Comparison of ENCODE assay signal across 18 cellular contexts in the genomic region with DNA sequence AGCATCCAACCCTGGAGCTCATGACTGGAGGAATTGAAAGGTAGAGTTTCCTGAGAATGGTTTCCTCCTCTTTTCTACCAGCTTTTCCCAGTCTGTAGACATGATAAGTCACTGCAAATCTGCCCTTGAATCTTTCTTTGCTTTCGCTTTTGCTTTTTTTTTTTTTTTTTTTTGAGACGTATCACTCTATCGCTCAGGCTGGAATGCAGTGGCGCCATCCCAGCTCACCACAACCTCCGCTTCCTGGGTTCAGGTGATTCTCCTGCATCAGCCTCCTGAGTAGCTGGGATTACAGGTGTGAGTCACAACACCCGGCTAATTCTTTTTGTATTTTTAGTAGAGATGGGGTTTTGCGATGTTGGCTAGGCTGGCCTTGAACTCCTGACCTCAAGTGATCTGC. TPM values are rescaled to one million over a fixed set of nuclear protein-coding genes. Genes with fewer than 3 reads are reported as not detected.
DNase-seq lines count a peak whose midpoint lies in the region; ATAC-seq and TF ChIP-seq lines count a peak whose summit lies in the region.
"Had no signal": no experiment of that assay in that cellular context is flagged by ENCODE, and none has a peak within 500 bp of the region (broad histone marks: within the 10 kb centered on the region; RNA-seq: fewer than 3 reads in every experiment).

No MANE protein-coding gene starts in this region.

- H3K9ac ChIP-seq in PC-3 (ENCODE audit: low read length) = no peak overlapping the region

- CTCF ChIA-PET in activated naive CD4-positive, alpha-beta T cell treated with anti-CD3 and anti-CD28 coated beads, Interleukin-2, amount 10 ng/mL, durations not matched to agents 7 days and 5 days (lab: Charles Lee) = no interaction called here
- CTCF ChIA-PET in PC-3 (lab: Charles Lee) = no interaction called here

- peaks cover 16% of the 10 kb centered on the region for H3K4me1 Mint-ChIP-seq in activated naive CD4-positive, alpha-beta T cell treated with anti-CD3 and anti-CD28 coated beads, Interleukin-2, amount 50 U/mL, for 24 hours
- peaks cover 20% of the 10 kb centered on the region for H3K4me1 Mint-ChIP-seq in activated naive CD4-positive, alpha-beta T cell treated with anti-CD3 and anti-CD28 coated beads, Interleukin-2, amount 10 ng/mL, durations not matched to agents 7 days and 5 days
- H3K4me1 Mint-ChIP-seq in immature natural killer cell (peaks cover 14 to 21% of the 10 kb centered on the region in 2 donors), type B pancreatic cell (ENCODE audit: unreplicated experiment) (peaks cover 21% of the 10 kb centered on the region)

- no peaks in the 10 kb centered on the region for H3K9me3 Mint-ChIP-seq in activated naive CD4-positive, alpha-beta T cell treated with anti-CD3 and anti-CD28 coated beads, Interleukin-2, amount 50 U/mL, for 24 hours
- no peaks in the 10 kb centered on the region for H3K9me3 Mint-ChIP-seq in activated naive CD4-positive, alpha-beta T cell treated with anti-CD3 and anti-CD28 coated beads, Interleukin-2, amount 10 ng/mL, durations not matched to agents 7 days and 5 days
- H3K9me3 Mint-ChIP-seq in immature natural killer cell (peaks cover 0 to 3% (median 0%) of the 10 kb centered on the region in 6 donors), type B pancreatic cell (no peaks in the 10 kb centered on the region)

- peak overlapping the region; percentile 44 for H3K4me3 Mint-ChIP-seq in activated naive CD4-positive, alpha-beta T cell treated with anti-CD3 and anti-CD28 coated beads, Interleukin-2, amount 50 U/mL, for 24 hours
- H3K4me3 Mint-ChIP-seq in activated naive CD4-positive, alpha-beta T cell treated with anti-CD3 and anti-CD28 coated beads, Interleukin-2, amount 10 ng/mL, durations not matched to agents 7 days and 5 days = no peak overlapping the region
- H3K4me3 Mint-ChIP-seq in immature natural killer cell (peak overlapping the region in 3 of 5 donors; percentile 10 to 17 (median 11)), type B pancreatic cell (peak overlapping the region; percentile 71)

- H3K27me3 ChIP-seq in PC-3 (ENCODE audit: low read length) = no peaks in the 10 kb centered on the region
- H3K27me3 ChIP-seq: MG63 had no signal

- no peaks in the 10 kb centered on the region for H3K9me3 ChIP-seq in PC-3 (ENCODE audit: low read length)
- H3K9me3 ChIP-seq: HAP-1, MG63 had no signal

- no peak for DNase-seq in activated naive CD4-positive, alpha-beta T cell treated with anti-CD3 and anti-CD28 coated beads, Interleukin-2, amount 10 ng/mL, durations not matched to agents 7 days and 5 days
- DNase-seq in OCI-M1 (lab: John Stamatoyannopoulos, UW) = peak; percentile 41
- no peak for DNase-seq in immature natural killer cell
- no peak for DNase-seq in type B pancreatic cell (ENCODE audit: extremely low spot score, unreplicated experiment)
- DNase-seq in GOT3 (lab: John Stamatoyannopoulos, UW) = no peak
- DNase-seq in PC-3 = no peak
- DNase-seq in UCSD-AML1 (lab: John Stamatoyannopoulos, UW; ENCODE audit: unreplicated experiment) = no peak
- DNase-seq: DMS79, Karpas-422, MG63, NCI-H1048, NCI-H1436 treated with DMSO at 0.1 percent for 48 hours, NCI-H2029, NCI-H345, NCI-H524 treated with DMSO at 0.1 percent for 48 hours had no signal

- TF ChIP-seq CTCF in type B pancreatic cell (conservative IDR thresholded peaks at IDR 0.05) (no peak), PC-3 (conservative IDR thresholded peaks at IDR 0.05; ENCODE audit: low read depth, low read length) (no peak)

- H3K4me1 ChIP-seq in PC-3 (ENCODE audit: insufficient read depth, low read length) = peaks cover 11% of the 10 kb centered on the region

- POLR2A ChIA-PET in PC-3 (lab: Charles Lee; ENCODE audit: unreplicated experiment) = interaction anchor here (0.9 kb wide), 1 partner anchor 186 kb away, joined by 7 read pairs; no protein-coding TSS in a partner anchor

- H3K27ac Mint-ChIP-seq in activated naive CD4-positive, alpha-beta T cell treated with anti-CD3 and anti-CD28 coated beads, Interleukin-2, amount 50 U/mL, for 24 hours = no peak overlapping the region
- no peak overlapping the region for H3K27ac Mint-ChIP-seq in activated naive CD4-positive, alpha-beta T cell treated with anti-CD3 and anti-CD28 coated beads, Interleukin-2, amount 10 ng/mL, durations not matched to agents 7 days and 5 days
- peak overlapping the region in 4 of 6 donors; percentile 19 to 97 (median 24) for H3K27ac Mint-ChIP-seq in immature natural killer cell
- no peak overlapping the region for H3K27ac Mint-ChIP-seq in type B pancreatic cell

- H3K27me3 Mint-ChIP-seq in activated naive CD4-positive, alpha-beta T cell treated with anti-CD3 and anti-CD28 coated beads, Interleukin-2, amount 50 U/mL, for 24 hours = peaks cover 3% of the 10 kb centered on the region
- peaks cover 39% of the 10 kb centered on the region for H3K27me3 Mint-ChIP-seq in activated naive CD4-positive, alpha-beta T cell treated with anti-CD3 and anti-CD28 coated beads, Interleukin-2, amount 10 ng/mL, durations not matched to agents 7 days and 5 days
- H3K27me3 Mint-ChIP-seq in immature natural killer cell (ENCODE audit: low read depth in 3 of 3) = peaks cover 6 to 31% (median 29%) of the 10 kb centered on the region in 3 donors
- peaks cover 4% of the 10 kb centered on the region for H3K27me3 Mint-ChIP-seq in type B pancreatic cell

- no peak overlapping the region for H3K4me2 ChIP-seq in PC-3 (ENCODE audit: low read length)

- H3K79me2 ChIP-seq in PC-3 (ENCODE audit: low read length) = no peaks in the 10 kb centered on the region

- no TSS peak for BruUV-seq in PC-3 (replicated peaks; lab: Mats Ljungman, UMichigan)

- no peaks in the 10 kb centered on the region for H4K20me1 ChIP-seq in PC-3 (ENCODE audit: low read length)

- H3F3A ChIP-seq in PC-3 (ENCODE audit: low read length, unreplicated experiment) = no peaks in the 10 kb centered on the region

- no peak for ATAC-seq in PC-3

- no peak overlapping the region for H3K4me3 ChIP-seq in PC-3 (ENCODE audit: low read length)
- H3K4me3 ChIP-seq: HAP-1, MG63 had no signal

- H3K9me2 ChIP-seq in PC-3 (replicated peaks; ENCODE audit: low read length) = no peaks in the 10 kb centered on the region

- no peak overlapping the region for H2AFZ ChIP-seq in PC-3 (ENCODE audit: low read length)

- H3K36me3 ChIP-seq in PC-3 (ENCODE audit: low read depth, low read length) = no peaks in the 10 kb centered on the region
- H3K36me3 ChIP-seq: HAP-1, MG63 had no signal

- no peaks in the 10 kb centered on the region for H3K36me3 Mint-ChIP-seq in activated naive CD4-positive, alpha-beta T cell treated with anti-CD3 and anti-CD28 coated beads, Interleukin-2, amount 50 U/mL, for 24 hours
- H3K36me3 Mint-ChIP-seq in activated naive CD4-positive, alpha-beta T cell treated with anti-CD3 and anti-CD28 coated beads, Interleukin-2, amount 10 ng/mL, durations not matched to agents 7 days and 5 days = no peaks in the 10 kb centered on the region
- peaks cover 0 to 4% (median 0%) of the 10 kb centered on the region in 3 donors for H3K36me3 Mint-ChIP-seq in immature natural killer cell
- no peaks in the 10 kb centered on the region for H3K36me3 Mint-ChIP-seq in type B pancreatic cell

- intact Hi-C loops in PC-3 (cut with micrococcal nuclease) = loop anchor here (10.0 kb wide), 1 partner anchor 132 kb away; a partner anchor contains a TSS

- H3K27ac ChIP-seq in PC-3 (ENCODE audit: low read length) = no peak overlapping the region
- H3K27ac ChIP-seq: HL-60 had no signal

RNA-seq across cellular contexts. Expression of a gene that starts 1.7 kb away (rescaled TPM):
- not detected for polyA plus RNA-seq in immature natural killer cell
- total RNA-seq in type B pancreatic cell (ENCODE audit: low replicate concordance) = 1.9 and 2.6 TPM in 2 replicates
- total RNA-seq in PC-3 (2014; rRNA removed) = 0.40 and 0.98 TPM in 2 replicates

RNA-seq across cellular contexts. Expression of a gene that starts 4.5 kb away (rescaled TPM):
- 1 to 10 TPM in 2 of 3 donors, not detected in 1; 2.2 to 2.4 TPM for polyA plus RNA-seq in immature natural killer cell
- total RNA-seq in type B pancreatic cell (ENCODE audit: low replicate concordance) (2.2 and 2.8 TPM in 2 replicates), PC-3 (2014; rRNA removed) (0.40 and 1.3 TPM in 2 replicates)

Comparison
In these comparisons a context has a peak if more than half of its experiments do, and no peak if none do; other contexts are left out.
1. H3K27ac Mint-ChIP-seq: peak in immature natural killer cell (4 of 6); none in activated naive CD4-positive, alpha-beta T cell treated with anti-CD3 and anti-CD28 coated beads, Interleukin-2, amount 50 U/mL, for 24 hours (single experiment), activated naive CD4-positive, alpha-beta T cell treated with anti-CD3 and anti-CD28 coated beads, Interleukin-2, amount 10 ng/mL, durations not matched to agents 7 days and 5 days (single experiment) and type B pancreatic cell (single experiment).